ENCODE assay signal across 22 cellular contexts in the genomic region with DNA sequence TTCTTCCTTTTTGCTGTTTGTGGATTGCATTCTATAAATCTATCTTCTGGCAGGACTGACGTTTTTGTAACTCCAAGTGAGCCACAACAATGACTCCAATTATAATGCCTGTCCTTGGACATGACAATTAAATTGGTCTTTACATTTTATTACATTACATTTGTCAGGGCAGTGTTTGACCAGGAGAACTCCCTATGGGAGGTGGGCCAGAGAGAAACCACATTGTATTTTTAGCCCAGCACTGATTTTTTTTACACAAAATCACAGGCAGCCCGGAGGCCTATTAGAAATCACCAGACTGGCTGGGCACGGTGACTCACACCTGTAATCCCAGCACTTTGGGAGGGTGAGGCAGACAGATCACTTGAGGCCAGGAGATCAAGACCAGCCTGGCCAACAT.
DNase-seq lines count a peak whose midpoint lies in the region; ATAC-seq and TF ChIP-seq lines count a peak whose summit lies in the region.
"Had no signal": no experiment of that assay in that cellular context is flagged by ENCODE, and none has a peak within 500 bp of the region (broad histone marks: within the 10 kb centered on the region; RNA-seq: fewer than 3 reads in every experiment).

No MANE protein-coding gene starts in this region.

- no peak for ATAC-seq in activated naive CD8-positive, alpha-beta T cell treated with anti-CD3 and anti-CD28 coated beads, Interleukin-2, amount 50 U/mL, for 24 hours
- no peak for ATAC-seq in HG03378 (IDR thresholded peaks at IDR 0.05; ENCODE audit: unreplicated experiment)
- ATAC-seq: activated CD8-positive, alpha-beta T cell treated with anti-CD3 and anti-CD28 coated beads for 36 hours; body of pancreas had no signal

- H3K4me3 ChIP-seq in retinal pigment epithelial cell (ENCODE audit: low read length) = no peak overlapping the region
- H3K4me3 ChIP-seq: body of pancreas, spleen had no signal

- H3K9me3 Mint-ChIP-seq in chondrocyte (ENCODE audit: low read depth) = peaks cover 9% of the 10 kb centered on the region
- no peaks in the 10 kb centered on the region for H3K9me3 Mint-ChIP-seq in activated naive CD8-positive, alpha-beta T cell treated with anti-CD3 and anti-CD28 coated beads, Interleukin-2, amount 50 U/mL, for 24 hours
- H3K9me3 Mint-ChIP-seq: activated CD8-positive, alpha-beta T cell treated with anti-CD3 and anti-CD28 coated beads for 36 hours; CD4-positive, alpha-beta memory T cell; nephron progenitor cell; T-helper 2 cell treated with Interferon-gamma antibody and Interleukin-4, amounts not matched to agents 5 μg/mL and 100 μg/mL, for 36 hours had no signal

- peak overlapping the region; percentile 6 for H3K4me3 Mint-ChIP-seq in chondrocyte (ENCODE audit: unreplicated experiment)
- no peak overlapping the region for H3K4me3 Mint-ChIP-seq in activated naive CD8-positive, alpha-beta T cell treated with anti-CD3 and anti-CD28 coated beads, Interleukin-2, amount 50 U/mL, for 24 hours
- H3K4me3 Mint-ChIP-seq: activated CD8-positive, alpha-beta T cell treated with anti-CD3 and anti-CD28 coated beads for 36 hours; CD4-positive, alpha-beta memory T cell; nephron progenitor cell; T-helper 2 cell treated with Interferon-gamma antibody and Interleukin-4, amounts not matched to agents 5 μg/mL and 100 μg/mL, for 36 hours had no signal

- peaks cover 11% of the 10 kb centered on the region for H3K36me3 Mint-ChIP-seq in chondrocyte (ENCODE audit: low read depth)
- no peaks in the 10 kb centered on the region for H3K36me3 Mint-ChIP-seq in activated naive CD8-positive, alpha-beta T cell treated with anti-CD3 and anti-CD28 coated beads, Interleukin-2, amount 50 U/mL, for 24 hours (ENCODE audit: low read depth)
- H3K36me3 Mint-ChIP-seq: CD4-positive, alpha-beta memory T cell had no signal

- H3K27ac Mint-ChIP-seq in chondrocyte (ENCODE audit: unreplicated experiment) = peak overlapping the region; percentile 88
- H3K27ac Mint-ChIP-seq in activated naive CD8-positive, alpha-beta T cell treated with anti-CD3 and anti-CD28 coated beads, Interleukin-2, amount 50 U/mL, for 24 hours = no peak overlapping the region
- H3K27ac Mint-ChIP-seq: activated CD8-positive, alpha-beta T cell treated with anti-CD3 and anti-CD28 coated beads for 36 hours; CD4-positive, alpha-beta memory T cell; progenitor cell of endocrine pancreas; T-helper 2 cell treated with Interferon-gamma antibody and Interleukin-4, amounts not matched to agents 5 μg/mL and 100 μg/mL, for 36 hours had no signal

- H3K27me3 Mint-ChIP-seq in chondrocyte (ENCODE audit: low read depth) = no peaks in the 10 kb centered on the region
- peaks cover 7% of the 10 kb centered on the region for H3K27me3 Mint-ChIP-seq in activated naive CD8-positive, alpha-beta T cell treated with anti-CD3 and anti-CD28 coated beads, Interleukin-2, amount 50 U/mL, for 24 hours

- no peak for TF ChIP-seq CTCF in chondrocyte (IDR thresholded peaks at IDR 0.05)
- TF ChIP-seq CTCF in retinal pigment epithelial cell (conservative IDR thresholded peaks at IDR 0.05; ENCODE audit: low read depth, low read length) = no peak

- DNase-seq in EH (ENCODE audit: low read depth) = peak; percentile 74
- DNase-seq in HT1080 (ENCODE audit: low read depth) = peak; percentile 62
- no peak for DNase-seq in chondrocyte (ENCODE audit: low spot score)
- DNase-seq in retinal pigment epithelial cell (ENCODE audit: low read depth) = peak; percentile 55
- no peak for DNase-seq in SW480 (ENCODE audit: low spot score)
- DNase-seq in activated gamma-delta T cell (lab: John Stamatoyannopoulos, UW) = no peak
- no peak for DNase-seq in activated naive CD8-positive, alpha-beta T cell treated with anti-CD3 and anti-CD28 coated beads, Interleukin-2, amount 50 U/mL, for 24 hours
- DNase-seq: activated CD4-positive, CD25-positive, alpha-beta regulatory T cell; activated CD8-positive, alpha-beta T cell treated with anti-CD3 and anti-CD28 coated beads for 36 hours; activated naive CD4-positive, alpha-beta T cell treated with anti-CD3 and anti-CD28 coated beads, Interleukin-2, amount 50 U/mL, for 16 hours; activated T-cell treated with anti-CD3 and anti-CD28 coated beads, Interleukin-2, amount 50 U/mL, for 1 hour; body of pancreas; CD4-positive, alpha-beta memory T cell; Karpas-422; NCI-H774; nephron progenitor cell; OCI-M1; spleen; substantia nigra had no signal

- H3K4me1 Mint-ChIP-seq in chondrocyte (ENCODE audit: low read depth) = peaks cover 76% of the 10 kb centered on the region
- H3K4me1 Mint-ChIP-seq in activated naive CD8-positive, alpha-beta T cell treated with anti-CD3 and anti-CD28 coated beads, Interleukin-2, amount 50 U/mL, for 24 hours = no peaks in the 10 kb centered on the region
- H3K4me1 Mint-ChIP-seq: CD4-positive, alpha-beta memory T cell had no signal

Comparison
In these comparisons a context has a peak if more than half of its experiments do, and no peak if none do; other contexts are left out.
1. DNase-seq: peak in EH (single experiment), HT1080 (single experiment) and retinal pigment epithelial cell (single experiment); none in chondrocyte (single experiment), SW480 (single experiment), activated gamma-delta T cell (single experiment) and activated naive CD8-positive, alpha-beta T cell treated with anti-CD3 and anti-CD28 coated beads, Interleukin-2, amount 50 U/mL, for 24 hours (single experiment).